ENCODE assay signal across 2 cellular contexts in the genomic region with DNA sequence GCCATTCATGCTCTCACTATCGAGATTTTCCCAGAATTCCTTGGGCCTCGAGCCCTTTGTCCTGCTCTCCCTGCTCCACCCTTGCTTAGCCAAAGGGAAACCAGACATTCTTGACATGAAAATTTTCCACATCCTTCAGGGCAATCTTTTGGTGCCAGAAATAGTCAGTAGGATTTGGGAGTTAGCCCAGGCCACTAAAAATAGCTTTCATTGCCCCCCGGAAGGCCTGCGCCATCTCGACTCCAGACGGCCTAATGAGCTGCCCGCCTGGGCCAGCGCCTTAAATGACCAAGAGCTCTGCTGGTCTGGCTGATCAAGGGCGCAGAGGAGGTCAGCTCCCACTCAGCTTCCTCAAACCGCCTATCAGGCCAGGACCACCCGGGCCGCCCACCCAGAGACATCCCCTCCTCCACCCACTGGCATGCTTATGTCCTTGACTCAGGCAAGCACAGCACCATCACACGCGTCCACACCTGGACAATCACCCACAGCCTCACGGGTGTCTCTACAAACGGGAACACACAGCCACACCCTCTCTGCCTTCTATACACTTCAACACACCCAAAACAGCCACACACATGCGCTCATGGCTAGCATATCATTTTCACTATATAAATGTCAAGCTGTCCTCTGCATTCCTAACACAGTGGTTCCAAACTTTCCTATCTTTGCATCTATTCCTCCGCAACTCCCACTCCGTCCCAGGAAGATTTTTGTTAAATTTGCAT.
A peak's percentile ranks its signal among the peaks of the same experiment; 100 is the strongest.
TF ChIP-seq lines count a peak whose summit lies in the region.

No MANE protein-coding gene starts in this region.

TF ChIP-seq in HEK293, 187 proteins besides CTCF, POLR2A, EP300 and RAD21 (continued from another document):
- TF ChIP-seq ZFHX2 (tag by site-specific recombination; conservative IDR thresholded peaks at IDR 0.05) = 0 out of 2 replicates have a peak, but pooled peaks have one; percentile 27
- TF ChIP-seq ZNF473 (tag by site-specific recombination; IDR thresholded peaks at IDR 0.05) = no peak
- TF ChIP-seq, protein P1, sequence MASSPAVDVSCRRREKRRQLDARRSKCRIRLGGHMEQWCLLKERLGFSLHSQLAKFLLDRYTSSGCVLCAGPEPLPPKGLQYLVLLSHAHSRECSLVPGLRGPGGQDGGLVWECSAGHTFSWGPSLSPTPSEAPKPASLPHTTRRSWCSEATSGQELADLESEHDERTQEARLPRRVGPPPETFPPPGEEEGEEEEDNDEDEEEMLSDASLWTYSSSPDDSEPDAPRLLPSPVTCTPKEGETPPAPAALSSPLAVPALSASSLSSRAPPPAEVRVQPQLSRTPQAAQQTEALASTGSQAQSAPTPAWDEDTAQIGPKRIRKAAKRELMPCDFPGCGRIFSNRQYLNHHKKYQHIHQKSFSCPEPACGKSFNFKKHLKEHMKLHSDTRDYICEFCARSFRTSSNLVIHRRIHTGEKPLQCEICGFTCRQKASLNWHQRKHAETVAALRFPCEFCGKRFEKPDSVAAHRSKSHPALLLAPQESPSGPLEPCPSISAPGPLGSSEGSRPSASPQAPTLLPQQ (tag by site-specific recombination; IDR thresholded peaks at IDR 0.05) = no peak
- peak; percentile 19; the same call in 1 of the 2 replicates for TF ChIP-seq EGR2 (tag by site-specific recombination; IDR thresholded peaks at IDR 0.05; ENCODE audit: low read depth)
- TF ChIP-seq, protein P2, sequence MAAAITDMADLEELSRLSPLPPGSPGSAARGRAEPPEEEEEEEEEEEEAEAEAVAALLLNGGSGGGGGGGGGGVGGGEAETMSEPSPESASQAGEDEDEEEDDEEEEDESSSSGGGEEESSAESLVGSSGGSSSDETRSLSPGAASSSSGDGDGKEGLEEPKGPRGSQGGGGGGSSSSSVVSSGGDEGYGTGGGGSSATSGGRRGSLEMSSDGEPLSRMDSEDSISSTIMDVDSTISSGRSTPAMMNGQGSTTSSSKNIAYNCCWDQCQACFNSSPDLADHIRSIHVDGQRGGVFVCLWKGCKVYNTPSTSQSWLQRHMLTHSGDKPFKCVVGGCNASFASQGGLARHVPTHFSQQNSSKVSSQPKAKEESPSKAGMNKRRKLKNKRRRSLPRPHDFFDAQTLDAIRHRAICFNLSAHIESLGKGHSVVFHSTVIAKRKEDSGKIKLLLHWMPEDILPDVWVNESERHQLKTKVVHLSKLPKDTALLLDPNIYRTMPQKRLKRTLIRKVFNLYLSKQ (tag by site-specific recombination; IDR thresholded peaks at IDR 0.05; ENCODE audit: borderline replicate concordance) = no peak
- TF ChIP-seq ZNF362 (tag by site-specific recombination; IDR thresholded peaks at IDR 0.05) = no peak
- no peak for TF ChIP-seq ZNF157 (tag by site-specific recombination; IDR thresholded peaks at IDR 0.05)
- no peak for TF ChIP-seq ZNF664 (tag by site-specific recombination; IDR thresholded peaks at IDR 0.05)

TF ChIP-seq in liver, 16 proteins besides CTCF, POLR2A, EP300 and RAD21 (continued from another document):
- TF ChIP-seq REST (IDR thresholded peaks at IDR 0.05) (peak; percentile 30), SP1 (IDR thresholded peaks at IDR 0.05) (peak; percentile 60), NR2F2 (IDR thresholded peaks at IDR 0.05) (peak; percentile 63)
